Comparison of ENCODE assay signal across 8 cellular contexts in the genomic region with DNA sequence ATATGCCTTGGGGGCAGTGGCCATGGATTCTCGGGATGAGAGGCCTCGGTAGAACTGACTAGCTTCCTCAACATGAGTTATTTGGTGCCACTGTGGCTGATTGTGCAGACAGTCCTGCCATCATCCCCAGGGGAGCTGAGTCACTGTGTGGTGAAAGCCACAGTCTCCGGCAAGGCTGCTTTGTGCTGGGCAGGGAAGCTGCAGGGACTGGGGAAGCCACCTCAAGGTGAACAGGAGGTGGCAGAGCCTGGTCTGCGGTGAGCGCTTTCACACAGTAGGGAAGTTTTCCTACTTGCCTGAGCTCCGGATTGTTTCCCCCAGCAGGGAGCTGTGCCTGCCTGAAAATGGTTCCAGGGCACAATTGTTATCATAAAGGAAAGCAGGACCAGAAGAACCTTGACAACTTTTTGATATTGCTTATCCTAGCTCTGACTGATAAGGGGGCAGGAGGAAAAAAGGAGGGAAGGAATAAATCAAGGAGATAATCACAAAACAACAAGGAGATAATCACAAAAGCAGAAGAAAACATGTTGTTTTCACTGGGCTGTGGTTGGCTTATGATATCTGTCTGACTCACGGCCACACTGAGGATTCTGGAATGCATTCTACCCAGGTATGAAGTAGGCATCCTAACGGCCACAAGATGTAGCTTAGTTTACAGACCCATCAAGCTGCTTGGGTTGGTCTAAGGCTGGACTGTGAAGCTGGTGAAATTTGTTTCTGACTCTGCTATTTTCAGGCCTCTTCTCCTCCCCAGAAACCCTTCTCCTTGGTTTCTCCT. TPM values are rescaled to one million over a fixed set of nuclear protein-coding genes. Genes with fewer than 3 reads are reported as not detected.
DNase-seq lines count a peak whose midpoint lies in the region; ATAC-seq, FAIRE-seq and TF ChIP-seq lines count a peak whose summit lies in the region.

No MANE protein-coding gene starts in this region.

- no peak overlapping the region for H2BK120ac ChIP-seq in mesendoderm (ENCODE audit: low read depth, low read length)

- H4K20me1 ChIP-seq in HepG2 (ENCODE audit: insufficient read depth, low read length) (no peaks in the 10 kb centered on the region), SK-N-SH (ENCODE audit: insufficient read depth) (no peaks in the 10 kb centered on the region)

- TF ChIP-seq POLR2A in right lobe of liver (IDR thresholded peaks at IDR 0.05) = no peak
- no peak for TF ChIP-seq POLR2A in HepG2 (IDR thresholded peaks at IDR 0.05; ENCODE audit: insufficient read depth in 1 of 2, low read depth in 2 of 2, low read length in 2 of 2)

- no peak overlapping the region for H3K4me2 ChIP-seq in HepG2 (ENCODE audit: low read depth, low read length)
- H3K4me2 ChIP-seq in SK-N-SH = peak overlapping the region; percentile 49
- H3K4me2 ChIP-seq in mesendoderm (ENCODE audit: low read length) = no peak overlapping the region

- TF ChIP-seq RAD21 in HepG2 (CRISPR knock-in tag; IDR thresholded peaks at IDR 0.05) = no peak
- no peak for TF ChIP-seq RAD21 in SK-N-SH (IDR thresholded peaks at IDR 0.05; ENCODE audit: low read length)

- in situ Hi-C loops in HepG2 (cut with HindIII; ENCODE audit: extremely low pct_ligation_motif_present, low pct_unique_long_range_greater_than_20kb) = no loop called here

- no peak for FAIRE-seq in HepG2 (lab: Jason Lieb, UNC)

- H3K9me3 ChIP-seq in right lobe of liver (no peaks in the 10 kb centered on the region), HepG2 (ENCODE audit: low read length) (no peaks in the 10 kb centered on the region), SK-N-SH (no peaks in the 10 kb centered on the region), upper lobe of right lung (peaks cover 4% of the 10 kb centered on the region)

- H3K27ac ChIP-seq in right lobe of liver (no peak overlapping the region), HepG2 (ENCODE audit: extremely low read length, insufficient read depth, low read length) (no peak overlapping the region), SK-N-SH (ENCODE audit: low read depth in 2 of 2, low read length in 1 of 2) (peak overlapping the region in 1 of 2 experiments; percentile 63; a peak in 2 of 4 replicates), mesendoderm (ENCODE audit: low read depth, low read length) (peak overlapping the region; percentile 55), upper lobe of right lung (no peak overlapping the region)

- H3K27me3 ChIP-seq in right lobe of liver (no peaks in the 10 kb centered on the region), HepG2 (ENCODE audit: control insufficient read depth in 1 of 2, insufficient read depth in 2 of 2, low read length in 2 of 2) (no peaks in the 10 kb centered on the region; a peak in 1 of 5 replicates), SK-N-SH (ENCODE audit: insufficient read depth) (no peaks in the 10 kb centered on the region), mesendoderm (ENCODE audit: insufficient read depth, low read length, poor library complexity) (no peaks in the 10 kb centered on the region), upper lobe of right lung (no peaks in the 10 kb centered on the region)

- peak overlapping the region; percentile 13 for H2AK5ac ChIP-seq in mesendoderm (ENCODE audit: low read length)

- no peaks in the 10 kb centered on the region for H3K36me3 ChIP-seq in right lobe of liver
- H3K36me3 ChIP-seq in HepG2 (replicated peaks in 1 of 2; ENCODE audit: control insufficient read depth in 1 of 2, insufficient read depth in 2 of 2, low read length in 2 of 2) = no peaks in the 10 kb centered on the region
- H3K36me3 ChIP-seq in SK-N-SH (replicated peaks in 1 of 2; ENCODE audit: control insufficient read depth in 1 of 2, insufficient read depth in 2 of 2, low read length in 1 of 2) = no peaks in the 10 kb centered on the region
- no peaks in the 10 kb centered on the region for H3K36me3 ChIP-seq in mesendoderm (ENCODE audit: control insufficient read depth, insufficient read depth, low read length)
- H3K36me3 ChIP-seq in upper lobe of right lung = no peaks in the 10 kb centered on the region

- no peaks in the 10 kb centered on the region for H3K9me2 ChIP-seq in SK-N-SH

- H3K56ac ChIP-seq in mesendoderm (ENCODE audit: low read length) = peak overlapping the region; percentile 12

- H3K4ac ChIP-seq in mesendoderm (ENCODE audit: low read depth, low read length) = no peak overlapping the region

- H4K8ac ChIP-seq in mesendoderm (ENCODE audit: low read depth, low read length) = no peak overlapping the region

- TF ChIP-seq CTCF in right lobe of liver (IDR thresholded peaks at IDR 0.05) (no peak), HepG2 (CRISPR knock-in tag; IDR thresholded peaks at IDR 0.05) (no peak), SK-N-SH (IDR thresholded peaks at IDR 0.05) (no peak), upper lobe of right lung (IDR thresholded peaks at IDR 0.05) (no peak)

- no peak overlapping the region for H3K9ac ChIP-seq in HepG2 (ENCODE audit: insufficient read depth, low read depth, low read length)
- H3K9ac ChIP-seq in SK-N-SH = peak overlapping the region; percentile 57; the same call in 1 of the 2 replicates
- H3K9ac ChIP-seq in mesendoderm (ENCODE audit: low read length) = no peak overlapping the region

- ATAC-seq in right lobe of liver = peak; percentile 45 to 50 (median 47)
- ATAC-seq in HepG2 = no peak
- ATAC-seq in HG03108 (IDR thresholded peaks at IDR 0.05; ENCODE audit: unreplicated experiment) = peak; percentile 94
- peak; percentile 75 for ATAC-seq in upper lobe of right lung

- TF ChIP-seq EP300 in HepG2 (IDR thresholded peaks at IDR 0.05; ENCODE audit: low read depth in 2 of 2, low read length in 2 of 2) = no peak
- no peak for TF ChIP-seq EP300 in HepG2 (CRISPR knock-in tag; IDR thresholded peaks at IDR 0.05; ENCODE audit: borderline replicate concordance)
- peak in 1 of 2 experiments; percentile 43; a peak in 1 of 4 replicates for TF ChIP-seq EP300 in SK-N-SH (IDR thresholded peaks at IDR 0.05; ENCODE audit: borderline replicate concordance in 1 of 2, low read depth in 1 of 2, low read length in 1 of 2)

- no peak overlapping the region for H3K4me3 ChIP-seq in right lobe of liver
- no peak overlapping the region for H3K4me3 ChIP-seq in HepG2 (replicated peaks in 1 of 3; ENCODE audit: insufficient read depth in 1 of 3, low read depth in 2 of 3, low read length in 3 of 3)
- no peak overlapping the region for H3K4me3 ChIP-seq in SK-N-SH (ENCODE audit: low read depth in 2 of 2, low read length in 1 of 2)
- H3K4me3 ChIP-seq in mesendoderm (ENCODE audit: low read length) = no peak overlapping the region
- no peak overlapping the region for H3K4me3 ChIP-seq in upper lobe of right lung

- H2AFZ ChIP-seq in HepG2 (ENCODE audit: low read length) = no peak overlapping the region
- peak overlapping the region; percentile 66; the same call in 1 of the 2 replicates for H2AFZ ChIP-seq in SK-N-SH (ENCODE audit: low read depth)

- H3K4me1 ChIP-seq in right lobe of liver = no peaks in the 10 kb centered on the region
- no peaks in the 10 kb centered on the region for H3K4me1 ChIP-seq in HepG2 (ENCODE audit: insufficient read depth, low read length)
- peaks cover 0 to 16% of the 10 kb centered on the region in 2 experiments for H3K4me1 ChIP-seq in SK-N-SH (ENCODE audit: control insufficient read depth in 1 of 2, insufficient read depth in 2 of 2, low read depth in 1 of 2, low read length in 1 of 2)
- peaks cover 13% of the 10 kb centered on the region for H3K4me1 ChIP-seq in mesendoderm (ENCODE audit: control insufficient read depth, low read depth, low read length)
- no peaks in the 10 kb centered on the region for H3K4me1 ChIP-seq in upper lobe of right lung

- CTCF ChIA-PET in HepG2 (lab: Yijun Ruan, JAX; ENCODE audit: low intra/inter-chr PET ratio, low total read pairs) (no interaction called here), SK-N-SH (lab: Yijun Ruan, JAX) (interaction anchor here (1.1 to 2.3 kb wide), 3 partner anchors 16 to 151 kb away, joined by 3 to 8 read pairs (median 3); no protein-coding TSS in a partner anchor)

- H3F3A ChIP-seq in SK-N-SH (replicated peaks; ENCODE audit: insufficient read depth) = peaks cover 12% of the 10 kb centered on the region

- H2BK5ac ChIP-seq in mesendoderm (ENCODE audit: low read length) = peak overlapping the region; percentile 46

- intact Hi-C loops in right lobe of liver (cut with DNase I) = no loop called here
- intact Hi-C loops in HepG2 (cut with micrococcal nuclease; ENCODE audit: unreplicated experiment) = no loop called here
- intact Hi-C loops in upper lobe of right lung (cut with DNase I) = no loop called here

- POLR2A ChIA-PET in HepG2 (lab: Yijun Ruan, JAX) = no interaction called here
- POLR2A ChIA-PET in SK-N-SH (lab: Yijun Ruan, JAX) = no interaction called here

- H4K5ac ChIP-seq in mesendoderm (ENCODE audit: low read length) = no peak overlapping the region

- no peaks in the 10 kb centered on the region for H3K79me1 ChIP-seq in mesendoderm (ENCODE audit: low read length)

- H2BK15ac ChIP-seq in mesendoderm (replicated peaks; ENCODE audit: low read depth) = no peak overlapping the region

- 24% methylated on average over 5 of the region's 8 CpGs for whole genome bisulfite sequencing in right lobe of liver (ENCODE audit: insufficient coverage, low coverage, low lambda C conversion rate, missing lambda C conversion rate)
- WGBS in HepG2 (ENCODE audit: low lambda C conversion rate) = 1% methylated on average over 6 of the region's 8 CpGs
- 37% methylated on average over 7 of the region's 8 CpGs for WGBS in SK-N-SH (ENCODE audit: low lambda C conversion rate)
- no CpG with 5 or more reads among the region's 8 CpGs for WGBS in mesendoderm (ENCODE audit: extremely low coverage, insufficient coverage, low lambda C conversion rate)

- DNase-seq in right lobe of liver = peak in 2 of 3 donors; percentile 33 to 59
- no peak for DNase-seq in HepG2 (ENCODE audit: low spot score)
- DNase-seq in SK-N-SH = no peak
- DNase-seq in activated gamma-delta T cell treated with anti-CD3 and anti-CD28 coated beads, Interleukin-2, amount 50 U/mL, for 16 hours (ENCODE audit: low read depth) = peak; percentile 61
- peak; percentile 74 for DNase-seq in mesendoderm
- no peak for DNase-seq in upper lobe of right lung
- DNase-seq in putamen (ENCODE audit: low spot score) = no peak

- H3K18ac ChIP-seq in mesendoderm (ENCODE audit: low read length) = no peak overlapping the region

- H3K23ac ChIP-seq in mesendoderm (ENCODE audit: low read length) = no peak overlapping the region

- H3K79me2 ChIP-seq in HepG2 (ENCODE audit: insufficient read depth, low read length) (no peaks in the 10 kb centered on the region), SK-N-SH (ENCODE audit: insufficient read depth) (no peaks in the 10 kb centered on the region), mesendoderm (ENCODE audit: control insufficient read depth, insufficient read depth, low read length) (no peaks in the 10 kb centered on the region)

- no TSS peak for BruUV-seq in HepG2 (replicated peaks; lab: Mats Ljungman, UMichigan)

RNA-seq across cellular contexts. Expression of a gene that starts 32.2 kb away (rescaled TPM):
- total RNA-seq in right lobe of liver (1 to 10 TPM; 1.9 to 7.6 (median 3.5) TPM), HepG2 (2016; rRNA removed; fragmentation: Illumina TruSeq; extraction: Trizol) (not detected in 2 replicates), upper lobe of right lung (24.4 TPM)
- not detected in 2 replicates for total RNA-seq in HepG2 (2016; cell fraction: cytosol; rRNA removed; fragmentation: Illumina TruSeq; extraction: Trizol; ENCODE audit: low read depth)
- not detected in 2 replicates for total RNA-seq in HepG2 (2016; cell fraction: insoluble cytoplasmic fraction; rRNA removed; fragmentation: Illumina TruSeq; extraction: Trizol)
- not detected in 2 replicates for total RNA-seq in HepG2 (2016; cell fraction: membrane; rRNA removed; fragmentation: Illumina TruSeq; extraction: Trizol)
- not detected in 2 replicates for total RNA-seq in HepG2 (2016; cell fraction: nucleus; rRNA removed; fragmentation: Illumina TruSeq; extraction: Trizol)
- polyA plus RNA-seq in HepG2 (2011; rRNA removed) (not detected in 2 replicates), SK-N-SH (2012; rRNA removed) (17.8 and 19.1 TPM in 2 replicates)
- polyA plus RNA-seq in HepG2 (2011; cell fraction: cytosol; rRNA removed) = not detected in 2 replicates
- not detected in 2 replicates for polyA plus RNA-seq in HepG2 (2011; cell fraction: nucleus; rRNA removed)
- polyA plus RNA-seq in HepG2 (2012) = not detected in 2 replicates
- not detected in 2 replicates for polyA plus RNA-seq in HepG2 (2016; cell fraction: cytosol; fragmentation: Illumina TruSeq; extraction: Trizol; ENCODE audit: low read depth)
- polyA plus RNA-seq in HepG2 (2016; cell fraction: insoluble cytoplasmic fraction; fragmentation: Illumina TruSeq; extraction: Trizol; ENCODE audit: low read depth) = not detected in 2 replicates
- polyA plus RNA-seq in HepG2 (2016; cell fraction: membrane; fragmentation: Illumina TruSeq; extraction: Trizol; ENCODE audit: low read depth) = not detected in 2 replicates
- not detected in 2 replicates for polyA plus RNA-seq in HepG2 (2016; cell fraction: nucleus; fragmentation: Illumina TruSeq; extraction: Trizol; ENCODE audit: insufficient read depth, low read depth)
- 0.42 TPM in 1 of 2 replicates, not detected in the other for polyA minus RNA-seq in HepG2 (2011; rRNA and poly(A)+ RNA removed; ENCODE audit: low replicate concordance)
- polyA minus RNA-seq in HepG2 (2011; cell fraction: cytosol; rRNA and poly(A)+ RNA removed) = not detected in 2 replicates
- not detected in 2 replicates for polyA minus RNA-seq in HepG2 (2011; cell fraction: nucleus; rRNA and poly(A)+ RNA removed)
- 25.2 and 29.0 TPM in 2 replicates for polyA plus RNA-seq in SK-N-SH (2012; cell fraction: cytosol; rRNA removed)
- 8.2 and 8.9 TPM in 2 replicates for polyA plus RNA-seq in SK-N-SH (2012; cell fraction: nucleus; rRNA removed)
- 10.6 TPM for polyA plus RNA-seq in mesendoderm (2013, experiment 1 of 2)
- 10.4 TPM for polyA plus RNA-seq in mesendoderm (2013, experiment 2 of 2)

Comparison
In these comparisons a context has a peak if more than half of its experiments do, and no peak if none do; other contexts are left out.
1. DNase-seq: peak in right lobe of liver (2 of 3), activated gamma-delta T cell treated with anti-CD3 and anti-CD28 coated beads, Interleukin-2, amount 50 U/mL, for 16 hours (single experiment) and mesendoderm (single experiment); none in HepG2 (single experiment), SK-N-SH (single experiment), upper lobe of right lung (single experiment) and putamen (single experiment).